ENCODE assay signal across 9 cellular contexts in genomic region chr10:68153473-68154210, GRCh38. TPM values are rescaled to one million over a fixed set of nuclear protein-coding genes. Genes with fewer than 3 reads are reported as not detected.
DNase-seq lines count a peak whose midpoint lies in the region; ATAC-seq and TF ChIP-seq lines count a peak whose summit lies in the region.
"Had no signal": no experiment of that assay in that cellular context is flagged by ENCODE, and none has a peak within 500 bp of the region (broad histone marks: within the 10 kb centered on the region; RNA-seq: fewer than 3 reads in every experiment).

No MANE protein-coding gene starts in this region.

- intact Hi-C loops in activated CD4-positive, alpha-beta T cell treated with anti-CD3 and anti-CD28 coated beads for 36 hours (cut with DNase I, micrococcal nuclease) = no loop called here
- intact Hi-C loops in dorsolateral prefrontal cortex (cut with DNase I) = loop anchor here (5.0 to 10.0 kb wide), 4 partner anchors 54 to 269 kb away; partner anchors contain the start of genes SIRT1 (in 2 of the 2) and HERC4 (in 1 of the 2)

- no peak overlapping the region for H3K23ac ChIP-seq in mesendoderm (ENCODE audit: low read length)

- no peaks in the 10 kb centered on the region for H3K36me3 ChIP-seq in mesendoderm (ENCODE audit: control insufficient read depth, insufficient read depth, low read length)

- H3K36me3 Mint-ChIP-seq in activated CD4-positive, alpha-beta T cell treated with anti-CD3 and anti-CD28 coated beads for 36 hours (ENCODE audit: low read depth) = no peaks in the 10 kb centered on the region
- H3K36me3 Mint-ChIP-seq: activated naive CD8-positive, alpha-beta T cell treated with anti-CD3 and anti-CD28 coated beads, Interleukin-2, amount 10 ng/mL, durations not matched to agents 7 days and 5 days had no signal

- H2BK120ac ChIP-seq in mesendoderm (ENCODE audit: low read depth, low read length) = no peak overlapping the region

- peaks cover 1% of the 10 kb centered on the region for H3K27me3 Mint-ChIP-seq in activated CD4-positive, alpha-beta T cell treated with anti-CD3 and anti-CD28 coated beads for 36 hours
- H3K27me3 Mint-ChIP-seq: activated naive CD8-positive, alpha-beta T cell treated with anti-CD3 and anti-CD28 coated beads, Interleukin-2, amount 10 ng/mL, durations not matched to agents 7 days and 5 days had no signal

- peaks cover 8% of the 10 kb centered on the region for H3K4me1 ChIP-seq in mesendoderm (ENCODE audit: control insufficient read depth, low read depth, low read length)

- H3K4me3 Mint-ChIP-seq in activated CD4-positive, alpha-beta T cell treated with anti-CD3 and anti-CD28 coated beads for 36 hours = no peak overlapping the region
- H3K4me3 Mint-ChIP-seq: activated naive CD8-positive, alpha-beta T cell treated with anti-CD3 and anti-CD28 coated beads, Interleukin-2, amount 10 ng/mL, durations not matched to agents 7 days and 5 days had no signal

- POLR2A ChIA-PET in activated CD4-positive, alpha-beta T cell treated with anti-CD3 and anti-CD28 coated beads for 36 hours (lab: Charles Lee) = no interaction called here

- H3K27ac Mint-ChIP-seq in activated CD4-positive, alpha-beta T cell treated with anti-CD3 and anti-CD28 coated beads for 36 hours = no peak overlapping the region
- H3K27ac Mint-ChIP-seq: activated naive CD8-positive, alpha-beta T cell treated with anti-CD3 and anti-CD28 coated beads, Interleukin-2, amount 10 ng/mL, durations not matched to agents 7 days and 5 days had no signal

- no peak overlapping the region for H4K5ac ChIP-seq in mesendoderm (ENCODE audit: low read length)

- peak in 3 of 56 donors; percentile 19 to 22 (median 21) for TF ChIP-seq CTCF in dorsolateral prefrontal cortex (IDR thresholded peaks at IDR 0.05 in 54 of 56, conservative IDR thresholded peaks at IDR 0.05 in 2 of 56; ENCODE audit: low read depth in 1 of 56, partially characterized antibody in 56 of 56)

- ATAC-seq in activated CD4-positive, alpha-beta T cell treated with anti-CD3 and anti-CD28 coated beads for 36 hours = peak; percentile 66
- ATAC-seq in GM19463 (IDR thresholded peaks at IDR 0.05; ENCODE audit: unreplicated experiment) = no peak

- CTCF ChIA-PET in activated CD4-positive, alpha-beta T cell treated with anti-CD3 and anti-CD28 coated beads for 36 hours (lab: Charles Lee) = interaction anchor here (0.6 to 4.7 kb wide), 7 partner anchors 46 to 298 kb away, joined by 3 to 94 read pairs (median 5); no protein-coding TSS in a partner anchor

- H2BK15ac ChIP-seq in mesendoderm (replicated peaks; ENCODE audit: low read depth) = no peak overlapping the region

- H3K9me3 Mint-ChIP-seq in activated CD4-positive, alpha-beta T cell treated with anti-CD3 and anti-CD28 coated beads for 36 hours (ENCODE audit: low read depth) = no peaks in the 10 kb centered on the region
- H3K9me3 Mint-ChIP-seq: activated naive CD8-positive, alpha-beta T cell treated with anti-CD3 and anti-CD28 coated beads, Interleukin-2, amount 10 ng/mL, durations not matched to agents 7 days and 5 days had no signal

- H3K27ac ChIP-seq in dorsolateral prefrontal cortex = peak overlapping the region in 48 of 59 donors; percentile 0 to 81 (median 57)
- H3K27ac ChIP-seq in mesendoderm (ENCODE audit: low read depth, low read length) = no peak overlapping the region

- peak; percentile 15 for DNase-seq in activated CD4-positive, alpha-beta T cell treated with anti-CD3 and anti-CD28 coated beads for 36 hours
- no peak for DNase-seq in activated CD4-positive, alpha-beta T cell treated with anti-CD3 and anti-CD28 coated beads for 4 hours
- DNase-seq in NCI-H226 (peak; percentile 92), dorsolateral prefrontal cortex (peak in 2 of 10 donors; percentile 14), mesendoderm (peak; percentile 99)
- no peak for DNase-seq in activated CD4-positive, alpha-beta T cell treated with anti-CD3 and anti-CD28 coated beads for 1 hour
- no peak for DNase-seq in stimulated activated CD4-positive, alpha-beta T cell treated with anti-CD3 and anti-CD28 coated beads, Interleukin-4, amount 100 ng/mL, for 1 hour
- DNase-seq: activated naive CD8-positive, alpha-beta T cell treated with anti-CD3 and anti-CD28 coated beads, Interleukin-2, amount 10 ng/mL, durations not matched to agents 7 days and 5 days had no signal

- H4K8ac ChIP-seq in mesendoderm (ENCODE audit: low read depth, low read length) = no peak overlapping the region

- H2BK5ac ChIP-seq in mesendoderm (ENCODE audit: low read length) = no peak overlapping the region

- H3K9ac ChIP-seq in mesendoderm (ENCODE audit: low read length) = no peak overlapping the region

- H3K4ac ChIP-seq in mesendoderm (ENCODE audit: low read depth, low read length) = no peak overlapping the region

- H3K27me3 ChIP-seq in dorsolateral prefrontal cortex (no peaks in the 10 kb centered on the region), mesendoderm (ENCODE audit: insufficient read depth, low read length, poor library complexity) (no peaks in the 10 kb centered on the region)

- H3K56ac ChIP-seq in mesendoderm (ENCODE audit: low read length) = peak overlapping the region; percentile 70

- no peaks in the 10 kb centered on the region for H3K79me2 ChIP-seq in mesendoderm (ENCODE audit: control insufficient read depth, insufficient read depth, low read length)

- H3K4me3 ChIP-seq in dorsolateral prefrontal cortex (peak overlapping the region in 38 of 59 donors; percentile 2 to 48 (median 16)), mesendoderm (ENCODE audit: low read length) (no peak overlapping the region)

- H2AK5ac ChIP-seq in mesendoderm (ENCODE audit: low read length) = no peak overlapping the region

- no peaks in the 10 kb centered on the region for H3K79me1 ChIP-seq in mesendoderm (ENCODE audit: low read length)

- H3K18ac ChIP-seq in mesendoderm (ENCODE audit: low read length) = peak overlapping the region; percentile 51

- H3K4me2 ChIP-seq in mesendoderm (ENCODE audit: low read length) = no peak overlapping the region

- H3K4me1 Mint-ChIP-seq in activated CD4-positive, alpha-beta T cell treated with anti-CD3 and anti-CD28 coated beads for 36 hours = peaks cover 2% of the 10 kb centered on the region

- no CpG with 5 or more reads among the region's 8 CpGs for WGBS in mesendoderm (ENCODE audit: extremely low coverage, insufficient coverage, low lambda C conversion rate)

RNA-seq across cellular contexts. Expression of gene MYPN, which starts 44.4 kb away (rescaled TPM):
- total RNA-seq in activated CD4-positive, alpha-beta T cell treated with anti-CD3 and anti-CD28 coated beads for 36 hours = not detected
- under 1 TPM in 55 of 120 experiments, not detected in 65; 0.07 to 0.59 (median 0.16) TPM for total RNA-seq in dorsolateral prefrontal cortex
- polyA plus RNA-seq in mesendoderm (2013, experiment 1 of 2) = under 0.01 TPM
- polyA plus RNA-seq in mesendoderm (2013, experiment 2 of 2) = 0.01 TPM
- total RNA-seq: activated naive CD8-positive, alpha-beta T cell treated with anti-CD3 and anti-CD28 coated beads, Interleukin-2, amount 10 ng/mL, durations not matched to agents 7 days and 5 days had no signal

Comparison
In these comparisons a context has a peak if more than half of its experiments do, and no peak if none do; other contexts are left out.
1. DNase-seq: peak in activated CD4-positive, alpha-beta T cell treated with anti-CD3 and anti-CD28 coated beads for 36 hours (single experiment), NCI-H226 (single experiment) and mesendoderm (single experiment); none in activated CD4-positive, alpha-beta T cell treated with anti-CD3 and anti-CD28 coated beads for 4 hours (0 of 2), activated CD4-positive, alpha-beta T cell treated with anti-CD3 and anti-CD28 coated beads for 1 hour (single experiment) and stimulated activated CD4-positive, alpha-beta T cell treated with anti-CD3 and anti-CD28 coated beads, Interleukin-4, amount 100 ng/mL, for 1 hour (single experiment).
2. intact Hi-C loops: an anchor here in dorsolateral prefrontal cortex (5.0 to 10.0 kb wide); none called in activated CD4-positive, alpha-beta T cell treated with anti-CD3 and anti-CD28 coated beads for 36 hours.